ENCODE assay signal across 21 cellular contexts in genomic region chr2:157699806-157700205, GRCh38.
A peak's percentile ranks its signal among the peaks of the same experiment; 100 is the strongest.
DNase-seq lines count a peak whose midpoint lies in the region; ATAC-seq, FAIRE-seq and TF ChIP-seq lines count a peak whose summit lies in the region.
"Had no signal": no experiment of that assay in that cellular context is flagged by ENCODE, and none has a peak within 500 bp of the region (broad histone marks: within the 10 kb centered on the region; RNA-seq: fewer than 3 reads in every experiment).

No MANE protein-coding gene starts in this region.

- H3K4me1 ChIP-seq in KMS-11 (ENCODE audit: low read depth, poor library complexity, severe bottlenecking) (peaks cover 11% of the 10 kb centered on the region), psoas muscle (no peaks in the 10 kb centered on the region)

- no peak overlapping the region for H2AFZ ChIP-seq in KMS-11 (ENCODE audit: low read depth)
- H2AFZ ChIP-seq: GM23248 had no signal

- DNase-seq in NCI-H2171 (lab: John Stamatoyannopoulos, UW) (peak; percentile 40), bronchial epithelial cell (ENCODE audit: low read depth) (no peak), psoas muscle (no peak), DMS114 treated with DMSO at 0.1 percent for 48 hours (lab: John Stamatoyannopoulos, UW; ENCODE audit: unreplicated experiment) (no peak), NCI-H526 (lab: John Stamatoyannopoulos, UW) (no peak)
- DNase-seq: 8988T; C1 segment of cervical spinal cord; Calu3; CD4-positive, alpha-beta memory T cell; COR-L47; DMS153; DND-41; GDM1; GM23248; H7; HCEC 1CT had no signal

- WGBS in psoas muscle, 3 donors = 30 to 63% (median 38%) methylated on average over 1 of the region's 1 CpG

- ATAC-seq in psoas muscle (peak in 3 of 4 donors; percentile 43 to 71 (median 61)), esophagus mucosa (no peak)
- ATAC-seq: GM12878 had no signal

- H3K79me2 ChIP-seq in KMS-11 (ENCODE audit: insufficient read depth, low read depth) = no peaks in the 10 kb centered on the region

- TF ChIP-seq CTCF in KMS-11 (conservative IDR thresholded peaks at IDR 0.05; ENCODE audit: low read depth, low read length) = no peak
- TF ChIP-seq CTCF in bronchial epithelial cell (IDR thresholded peaks at IDR 0.05; ENCODE audit: insufficient read depth, low read length, severe bottlenecking) = no peak
- TF ChIP-seq CTCF in psoas muscle (IDR thresholded peaks at IDR 0.05) = no peak

- peak overlapping the region; percentile 39; the same call in 1 of the 2 replicates for H3K4me2 ChIP-seq in KMS-11

- peak; percentile 40 for FAIRE-seq in bronchial epithelial cell (lab: Jason Lieb, UNC)
- FAIRE-seq: GM12878, GM19239, H1 had no signal

- no peaks in the 10 kb centered on the region for H4K20me1 ChIP-seq in KMS-11 (ENCODE audit: insufficient read depth)

- no peak overlapping the region for H3K9ac ChIP-seq in KMS-11
- H3K9ac ChIP-seq: GM23248 had no signal

- H3K27me3 ChIP-seq in KMS-11 (ENCODE audit: insufficient read depth, low read depth) (no peaks in the 10 kb centered on the region), bronchial epithelial cell (ENCODE audit: control insufficient read depth, insufficient read depth, low read length) (no peaks in the 10 kb centered on the region), psoas muscle (ENCODE audit: insufficient read depth in 3 of 3, low read length in 2 of 3) (no peaks in the 10 kb centered on the region)

- peaks cover 15% of the 10 kb centered on the region for H3K9me3 ChIP-seq in psoas muscle

- intact Hi-C loops in psoas muscle (cut with DNase I) = no loop called here

- H3K36me3 ChIP-seq in KMS-11 (ENCODE audit: insufficient read depth) = no peaks in the 10 kb centered on the region
- no peaks in the 10 kb centered on the region for H3K36me3 ChIP-seq in bronchial epithelial cell (ENCODE audit: control insufficient read depth, insufficient read depth, low read length)
- H3K36me3 ChIP-seq in psoas muscle (ENCODE audit: insufficient read depth in 1 of 2, low read depth in 1 of 2) = no peaks in the 10 kb centered on the region

- H3K27ac ChIP-seq in KMS-11 (no peak overlapping the region), psoas muscle (no peak overlapping the region)
- H3K27ac ChIP-seq: GM23248 had no signal

- H3K4me3 ChIP-seq in KMS-11 (IDR thresholded peaks at IDR 0.05; ENCODE audit: insufficient read depth, low read depth, low read length) (no peak overlapping the region), bronchial epithelial cell (ENCODE audit: low read depth, low read length) (no peak overlapping the region), psoas muscle (no peak overlapping the region)
- H3K4me3 ChIP-seq: GM12878, GM23248 had no signal
